In genomic region chr21:14453964-14454641, GRCh38 we compare ENCODE assay signal across 10 cellular contexts.
DNase-seq lines count a peak whose midpoint lies in the region; ATAC-seq and TF ChIP-seq lines count a peak whose summit lies in the region.
"Had no signal": no experiment of that assay in that cellular context is flagged by ENCODE, and none has a peak within 500 bp of the region (broad histone marks: within the 10 kb centered on the region; RNA-seq: fewer than 3 reads in every experiment).

No MANE protein-coding gene starts in this region.

- ATAC-seq in GM21381 (IDR thresholded peaks at IDR 0.05; ENCODE audit: unreplicated experiment) (peak; percentile 18), HG03175 (IDR thresholded peaks at IDR 0.05; ENCODE audit: unreplicated experiment) (peak; percentile 6), right lobe of liver (no peak), HG03571 (IDR thresholded peaks at IDR 0.05; ENCODE audit: unreplicated experiment) (no peak)

- H3K4me3 ChIP-seq in right lobe of liver (no peak overlapping the region), right atrium auricular region (no peak overlapping the region)
- H3K4me3 ChIP-seq: coronary artery had no signal

- intact Hi-C loops in right lobe of liver (cut with DNase I) = no loop called here

- H3K27ac ChIP-seq in right lobe of liver = no peak overlapping the region
- no peak overlapping the region for H3K27ac ChIP-seq in right atrium auricular region
- H3K27ac ChIP-seq: coronary artery had no signal

- H3K36me3 Mint-ChIP-seq in activated naive CD8-positive, alpha-beta T cell = no peaks in the 10 kb centered on the region

- H3K4me3 Mint-ChIP-seq in activated naive CD8-positive, alpha-beta T cell = no peak overlapping the region

- TF ChIP-seq CTCF in right lobe of liver (IDR thresholded peaks at IDR 0.05) = no peak
- TF ChIP-seq CTCF in right atrium auricular region (IDR thresholded peaks at IDR 0.05) = no peak

- WGBS in right lobe of liver (ENCODE audit: insufficient coverage, low coverage, low lambda C conversion rate, missing lambda C conversion rate) = 40% methylated on average over 7 of the region's 7 CpGs

- peak overlapping the region; percentile 59 for H3K27ac Mint-ChIP-seq in activated naive CD8-positive, alpha-beta T cell
- H3K27ac Mint-ChIP-seq: IgD-negative memory B cell had no signal

- H3K27me3 ChIP-seq in right lobe of liver = no peaks in the 10 kb centered on the region
- no peaks in the 10 kb centered on the region for H3K27me3 ChIP-seq in right atrium auricular region

- no peaks in the 10 kb centered on the region for H3K36me3 ChIP-seq in right lobe of liver
- no peaks in the 10 kb centered on the region for H3K36me3 ChIP-seq in right atrium auricular region

- H3K4me1 ChIP-seq in right lobe of liver = no peaks in the 10 kb centered on the region
- peaks cover 0 to 7% of the 10 kb centered on the region in 2 donors for H3K4me1 ChIP-seq in right atrium auricular region

- peak; percentile 76 for DNase-seq in GF-D8 (lab: John Stamatoyannopoulos, UW)
- no peak for DNase-seq in right lobe of liver
- DNase-seq in NCI-H510A treated with DMSO at 0.1 percent for 48 hours (lab: John Stamatoyannopoulos, UW) = no peak
- DNase-seq in right atrium auricular region (ENCODE audit: low spot score) = no peak

- no peaks in the 10 kb centered on the region for H3K27me3 Mint-ChIP-seq in activated naive CD8-positive, alpha-beta T cell
- H3K27me3 Mint-ChIP-seq: IgD-negative memory B cell had no signal

- peaks cover 19% of the 10 kb centered on the region for H3K4me1 Mint-ChIP-seq in activated naive CD8-positive, alpha-beta T cell (ENCODE audit: low read depth)

- H3K9me3 Mint-ChIP-seq in activated naive CD8-positive, alpha-beta T cell (ENCODE audit: low read depth) = no peaks in the 10 kb centered on the region
- H3K9me3 Mint-ChIP-seq: IgD-negative memory B cell had no signal

- TF ChIP-seq POLR2A in right lobe of liver (IDR thresholded peaks at IDR 0.05) = no peak

- H3K9me3 ChIP-seq in right lobe of liver (no peaks in the 10 kb centered on the region), right atrium auricular region (no peaks in the 10 kb centered on the region)

Comparison
In these comparisons a context has a peak if more than half of its experiments do, and no peak if none do; other contexts are left out.
1. ATAC-seq: peak in GM21381 (single experiment) and HG03175 (single experiment); none in right lobe of liver (0 of 4) and HG03571 (single experiment).